Comparison of ENCODE assay signal across 14 cellular contexts in genomic region chrX:41538707-41539106, GRCh38.
DNase-seq lines count a peak whose midpoint lies in the region; ATAC-seq and TF ChIP-seq lines count a peak whose summit lies in the region.
"Had no signal": no experiment of that assay in that cellular context is flagged by ENCODE, and none has a peak within 500 bp of the region (broad histone marks: within the 10 kb centered on the region; RNA-seq: fewer than 3 reads in every experiment).

No MANE protein-coding gene starts in this region.

- no peak overlapping the region for H3K27ac Mint-ChIP-seq in mesothelial cell of epicardium
- H3K27ac Mint-ChIP-seq: CD14-positive monocyte; CD8-positive, alpha-beta T cell; HFFc6 had no signal

- DNase-seq in NCI-H1417 (lab: John Stamatoyannopoulos, UW) (peak; percentile 4 to 78 (median 20)), NCI-H1417 treated with DMSO at 0.1 percent for 48 hours (lab: John Stamatoyannopoulos, UW) (no peak), NCI-H146 (lab: John Stamatoyannopoulos, UW) (peak; percentile 64), NCI-H510A treated with DMSO at 0.1 percent for 48 hours (lab: John Stamatoyannopoulos, UW) (peak; percentile 38), lower lobe of right lung (no peak), GM13977 (ENCODE audit: low spot score) (no peak), mesothelial cell of epicardium (ENCODE audit: low spot score in 2 of 2, unreplicated experiment in 2 of 2) (no peak)
- DNase-seq: Caco-2; CD8-positive, alpha-beta T cell; HCEC 1CT; HFFc6 had no signal

- no peaks in the 10 kb centered on the region for H3K27me3 ChIP-seq in lower lobe of right lung (ENCODE audit: low read depth)

- H3K27me3 Mint-ChIP-seq in mesothelial cell of epicardium (ENCODE audit: low read depth): no peaks in the 10 kb centered on the region

- TF ChIP-seq CTCF in lower lobe of right lung (IDR thresholded peaks at IDR 0.05) (no peak), GM13977 (IDR thresholded peaks at IDR 0.05; ENCODE audit: extremely low read depth, insufficient read depth, missing control alignments) (no peak), mesothelial cell of epicardium (IDR thresholded peaks at IDR 0.05; ENCODE audit: unreplicated experiment) (no peak)

- no peaks in the 10 kb centered on the region for H3K36me3 ChIP-seq in lower lobe of right lung

- no peaks in the 10 kb centered on the region for H3K9me3 ChIP-seq in lower lobe of right lung
- H3K9me3 ChIP-seq: Caco-2 had no signal

- no peaks in the 10 kb centered on the region for H3K4me1 ChIP-seq in lower lobe of right lung

- no peak overlapping the region for H3K4me3 Mint-ChIP-seq in mesothelial cell of epicardium
- H3K4me3 Mint-ChIP-seq: CD14-positive monocyte; CD8-positive, alpha-beta T cell; HFFc6 had no signal

- H3K9me3 Mint-ChIP-seq in mesothelial cell of epicardium: peaks cover 11% of the 10 kb centered on the region
- H3K9me3 Mint-ChIP-seq: CD14-positive monocyte; CD8-positive, alpha-beta T cell; HFFc6 had no signal

- peaks cover 4% of the 10 kb centered on the region for H3K4me1 Mint-ChIP-seq in mesothelial cell of epicardium
- H3K4me1 Mint-ChIP-seq: CD14-positive monocyte had no signal

- in situ Hi-C loops in GM13977 (cut with MboI; ENCODE audit: low pct_unique_long_range_greater_than_20kb, low sequenced_read_pairs, unreplicated experiment): no loop called here

- H3K4me3 ChIP-seq in lower lobe of right lung: no peak overlapping the region

- no peak overlapping the region for H3K27ac ChIP-seq in lower lobe of right lung
- H3K27ac ChIP-seq: 22Rv1 had no signal

- intact Hi-C loops in lower lobe of right lung (cut with DNase I): no loop called here

- ATAC-seq in lower lobe of right lung (peak; percentile 61 to 80), HG02571 (IDR thresholded peaks at IDR 0.05; ENCODE audit: unreplicated experiment) (no peak)
- ATAC-seq: CD8-positive, alpha-beta T cell had no signal

- H3K36me3 Mint-ChIP-seq in mesothelial cell of epicardium: peaks cover 9% of the 10 kb centered on the region

Comparison
In these comparisons a context has a peak if more than half of its experiments do, and no peak if none do; other contexts are left out.
1. DNase-seq: peak in NCI-H1417 (3 of 3), NCI-H146 (single experiment) and NCI-H510A treated with DMSO at 0.1 percent for 48 hours (single experiment); none in NCI-H1417 treated with DMSO at 0.1 percent for 48 hours (single experiment), lower lobe of right lung (single experiment), GM13977 (single experiment) and mesothelial cell of epicardium (0 of 2).